9 cellular contexts compared by ENCODE assay signal in genomic region chr22:44703269-44703870, GRCh38. TPM values are rescaled to one million over a fixed set of nuclear protein-coding genes. Genes with fewer than 3 reads are reported as not detected.
DNase-seq lines count a peak whose midpoint lies in the region; ATAC-seq, FAIRE-seq and TF ChIP-seq lines count a peak whose summit lies in the region.
"Had no signal": no experiment of that assay in that cellular context is flagged by ENCODE, and none has a peak within 500 bp of the region (broad histone marks: within the 10 kb centered on the region; RNA-seq: fewer than 3 reads in every experiment).

No MANE protein-coding gene starts in this region.

- no peak for TF ChIP-seq EP300 in A549 (IDR thresholded peaks at IDR 0.05)

- peak overlapping the region; percentile 84; the same call in 1 of the 3 replicates for H3K4me3 ChIP-seq in A549
- H3K4me3 ChIP-seq in HUES48 (ENCODE audit: low read depth, low read length) = peak overlapping the region; percentile 77

- H3K4me1 Mint-ChIP-seq in chondrocyte (ENCODE audit: low read depth) (peaks cover 41% of the 10 kb centered on the region), naive B cell (peaks cover 4 to 16% (median 14%) of the 10 kb centered on the region in 3 donors)

- POLR2A ChIA-PET in A549 (lab: Yijun Ruan, JAX) = no interaction called here

- TF ChIP-seq CTCF in A549 (IDR thresholded peaks at IDR 0.05) (no peak), chondrocyte (IDR thresholded peaks at IDR 0.05) (no peak)

- H3K36me3 ChIP-seq in HUES48 (ENCODE audit: control insufficient read depth, insufficient read depth, low read length) = no peaks in the 10 kb centered on the region

- DNase-seq in A549 (ENCODE audit: low read depth in 1 of 2, low spot score in 1 of 2) (no peak), chondrocyte (ENCODE audit: low spot score) (no peak), naive B cell (no peak), SHP77 (lab: John Stamatoyannopoulos, UW) (no peak), NOMO-1 treated with dmso at 0.1 percent for 144 hours (lab: John Stamatoyannopoulos, UW; ENCODE audit: unreplicated experiment) (no peak), NCI-H2227 treated with DMSO at 0.1 percent for 48 hours (lab: John Stamatoyannopoulos, UW) (no peak)

- ATAC-seq in A549 = no peak
- no peak for ATAC-seq in naive B cell (ENCODE audit: low read depth in 2 of 2)
- ATAC-seq in GM19395 (IDR thresholded peaks at IDR 0.05; ENCODE audit: unreplicated experiment) = no peak

- peaks cover 17% of the 10 kb centered on the region for H3K4me1 ChIP-seq in A549
- H3K4me1 ChIP-seq in HUES48 (ENCODE audit: control insufficient read depth, insufficient read depth, low read length) = peaks cover 32% of the 10 kb centered on the region

- H3K4me2 ChIP-seq in A549 = peak overlapping the region; percentile 89

- TF ChIP-seq POLR2A in A549 (IDR thresholded peaks at IDR 0.05; ENCODE audit: low read length) = no peak

- CTCF ChIA-PET in A549 (lab: Yijun Ruan, JAX) = interaction anchor here (0.5 to 3.6 kb wide), 4 partner anchors 32 to 1654 kb away, joined by 3 to 27 read pairs (median 4); no protein-coding TSS in a partner anchor

- H3K9ac ChIP-seq in HUES48 (ENCODE audit: low read depth, low read length) = 0 out of 2 replicates have a peak overlapping the region, but pooled peaks have one; percentile 13

- H3K9me3 ChIP-seq in A549 (no peaks in the 10 kb centered on the region), HUES48 (ENCODE audit: control insufficient read depth, insufficient read depth, low read length) (no peaks in the 10 kb centered on the region)

- WGBS in A549 (ENCODE audit: missing lambda C conversion rate) = 88% methylated on average over 21 of the region's 22 CpGs

- no peak for FAIRE-seq in A549 (lab: Jason Lieb, UNC)

- H3K27ac Mint-ChIP-seq in chondrocyte (ENCODE audit: unreplicated experiment) (peak overlapping the region; percentile 54), naive B cell (peak overlapping the region in 2 of 6 donors; percentile 10 to 81)

- H3K36me3 Mint-ChIP-seq in chondrocyte (ENCODE audit: low read depth) (no peaks in the 10 kb centered on the region), naive B cell (no peaks in the 10 kb centered on the region)

- peak overlapping the region; percentile 76 for H3K4me3 Mint-ChIP-seq in chondrocyte (ENCODE audit: unreplicated experiment)
- H3K4me3 Mint-ChIP-seq in naive B cell = peak overlapping the region; percentile 71 to 86 (median 78)

- H3K9me3 Mint-ChIP-seq in chondrocyte (ENCODE audit: low read depth) (no peaks in the 10 kb centered on the region), naive B cell (no peaks in the 10 kb centered on the region)

- no peaks in the 10 kb centered on the region for H3K27me3 Mint-ChIP-seq in chondrocyte (ENCODE audit: low read depth)
- peaks cover 0 to 14% (median 0%) of the 10 kb centered on the region in 3 donors for H3K27me3 Mint-ChIP-seq in naive B cell

- peak overlapping the region in 1 of 2 experiments; percentile 97; a peak in 3 of 6 replicates for H3K27ac ChIP-seq in A549
- no peak overlapping the region for H3K27ac ChIP-seq in HUES48 (ENCODE audit: low read depth, low read length)

- peaks cover 29% of the 10 kb centered on the region for H3K27me3 ChIP-seq in HUES48 (ENCODE audit: control insufficient read depth, insufficient read depth, low read length)

- TF ChIP-seq RAD21 in A549 (conservative IDR thresholded peaks at IDR 0.05 in 1 of 2, IDR thresholded peaks at IDR 0.05 in 1 of 2) = no peak

TF ChIP-seq in A549, 52 proteins besides CTCF, POLR2A, EP300 and RAD21:
- TF ChIP-seq ESRRA (IDR thresholded peaks at IDR 0.05; ENCODE audit: borderline replicate concordance, low read length) = no peak
- TF ChIP-seq SREBF2 (IDR thresholded peaks at IDR 0.05) = no peak
- TF ChIP-seq, protein P1, sequence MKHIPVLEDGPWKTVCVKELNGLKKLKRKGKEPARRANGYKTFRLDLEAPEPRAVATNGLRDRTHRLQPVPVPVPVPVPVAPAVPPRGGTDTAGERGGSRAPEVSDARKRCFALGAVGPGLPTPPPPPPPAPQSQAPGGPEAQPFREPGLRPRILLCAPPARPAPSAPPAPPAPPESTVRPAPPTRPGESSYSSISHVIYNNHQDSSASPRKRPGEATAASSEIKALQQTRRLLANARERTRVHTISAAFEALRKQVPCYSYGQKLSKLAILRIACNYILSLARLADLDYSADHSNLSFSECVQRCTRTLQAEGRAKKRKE (CRISPR knock-in tag; IDR thresholded peaks at IDR 0.05; ENCODE audit: low read depth) = no peak
- TF ChIP-seq HOXA7 (CRISPR knock-in tag; IDR thresholded peaks at IDR 0.05) = no peak
- TF ChIP-seq NFE2L2 (conservative IDR thresholded peaks at IDR 0.05; ENCODE audit: low read length) = no peak

RNA-seq across cellular contexts. Expression of gene PRR5, which starts 1.4 kb away (rescaled TPM):
- polyA plus RNA-seq in A549 (2011; rRNA removed) = 7.1 and 8.5 TPM in 2 replicates
- 14.8 and 25.1 TPM in 2 replicates for polyA plus RNA-seq in A549 (2012; cell fraction: cytosol; rRNA removed)
- 35.0 and 39.1 TPM in 2 replicates for polyA plus RNA-seq in A549 (2012; cell fraction: nucleus; rRNA removed)
- 15.7 to 19.5 TPM (median 17.7 TPM) in 3 replicates for polyA plus RNA-seq in A549 (2017; fragmentation: RNase III; extraction: RNeasy Plus Mini Kit Qiagen cat#74134 plus additional on column Dnase treatment)
- polyA minus RNA-seq in A549 (2011; rRNA and poly(A)+ RNA removed) = 9.0 and 12.0 TPM in 2 replicates
- total RNA-seq in chondrocyte = 10.6 to 17.2 TPM (median 15.1 TPM) in 3 replicates
- polyA plus RNA-seq in naive B cell (ENCODE audit: low read depth in 6 of 6) = 10 to 100 TPM in 1 of 6 donors, 1 to 10 TPM in 5; 5.4 to 10.9 (median 7.6) TPM

RNA-seq across cellular contexts. Expression of gene ARHGAP8, which starts 49.0 kb away (rescaled TPM):
- polyA plus RNA-seq in A549 (2011; rRNA removed) (3.3 and 3.8 TPM in 2 replicates), A549 (2017; fragmentation: RNase III; extraction: RNeasy Plus Mini Kit Qiagen cat#74134 plus additional on column Dnase treatment) (1.2 to 1.5 TPM (median 1.4 TPM) in 3 replicates), naive B cell (ENCODE audit: low read depth in 6 of 6) (under 1 TPM in 1 of 6 donors, not detected in 5; 0.17 TPM)
- 4.6 and 5.2 TPM in 2 replicates for polyA plus RNA-seq in A549 (2012; cell fraction: cytosol; rRNA removed)
- polyA plus RNA-seq in A549 (2012; cell fraction: nucleus; rRNA removed) = 16.2 and 18.8 TPM in 2 replicates
- polyA minus RNA-seq in A549 (2011; rRNA and poly(A)+ RNA removed) = 2.9 and 3.6 TPM in 2 replicates
- 0.25 to 0.58 TPM (median 0.51 TPM) in 3 replicates for total RNA-seq in chondrocyte
- total RNA-seq: lung microvascular endothelial cell had no signal
